Comparison of ENCODE assay signal across 22 cellular contexts in genomic region chr22:27973851-27974250, GRCh38.
"Had no signal": no experiment of that assay in that cellular context is flagged by ENCODE, and none has a peak within 500 bp of the region (broad histone marks: within the 10 kb centered on the region; RNA-seq: fewer than 3 reads in every experiment).

No MANE protein-coding gene starts in this region.

- H3K4me3 Mint-ChIP-seq: activated B cell treated with CpG ODN at 0.5 μM for 24 hours; activated CD8-positive, alpha-beta T cell treated with anti-CD3 and anti-CD28 coated beads, Interleukin-2, amount 10 ng/mL, durations not matched to agents 7 days and 5 days; activated naive CD4-positive, alpha-beta T cell treated with anti-CD3 and anti-CD28 coated beads, Interleukin-2, amount 10 ng/mL, durations not matched to agents 7 days and 5 days; activated naive CD8-positive, alpha-beta T cell treated with anti-CD3 and anti-CD28 coated beads, Interleukin-2, amount 50 U/mL, for 24 hours; activated T-cell treated with anti-CD3 and anti-CD28 coated beads, Interleukin-2, amount 50 U/mL, for 4 hours; endodermal cell; stimulated activated memory B cell treated with anti-CD40 and anti-IgM and Interleukin-4, amounts not matched to agents 10 μg/mL and 1 μg/mL and 100 μg/mL, for 72 hours had no signal

- ATAC-seq: activated CD8-positive, alpha-beta T cell treated with anti-CD3 and anti-CD28 coated beads, Interleukin-2, amount 10 ng/mL, durations not matched to agents 7 days and 5 days; activated naive CD8-positive, alpha-beta T cell treated with anti-CD3 and anti-CD28 coated beads, Interleukin-2, amount 50 U/mL, for 24 hours; activated T-cell treated with anti-CD3 and anti-CD28 coated beads, Interleukin-2, amount 50 U/mL, for 4 hours; gastrocnemius medialis; stimulated activated memory B cell treated with anti-CD40 and anti-IgM and Interleukin-4, amounts not matched to agents 10 μg/mL and 1 μg/mL and 100 μg/mL, for 72 hours had no signal

- H3K36me3 Mint-ChIP-seq: activated naive CD4-positive, alpha-beta T cell treated with anti-CD3 and anti-CD28 coated beads, Interleukin-2, amount 10 ng/mL, durations not matched to agents 7 days and 5 days had no signal

- H3K9me3 Mint-ChIP-seq: activated naive CD4-positive, alpha-beta T cell treated with anti-CD3 and anti-CD28 coated beads, Interleukin-2, amount 10 ng/mL, durations not matched to agents 7 days and 5 days; stimulated activated memory B cell treated with anti-CD40 and anti-IgM and Interleukin-4, amounts not matched to agents 10 μg/mL and 1 μg/mL and 100 μg/mL, for 72 hours had no signal

- DNase-seq: activated B cell treated with CpG ODN at 0.5 μM for 24 hours; activated CD4-positive, alpha-beta T cell treated with anti-CD3 and anti-CD28 coated beads for 48 hours; activated CD8-positive, alpha-beta memory T cell treated with anti-CD3 and anti-CD28 coated beads, Interleukin-2, amount 50 U/mL, for 4 hours; activated CD8-positive, alpha-beta T cell treated with anti-CD3 and anti-CD28 coated beads, Interleukin-2, amount 10 ng/mL, durations not matched to agents 7 days and 5 days; activated effector memory CD4-positive, alpha-beta T cell treated with Interleukin-2 at 50 U/mL for 16 hours; activated naive CD4-positive, alpha-beta T cell treated with anti-CD3 and anti-CD28 coated beads, Interleukin-2, amount 10 ng/mL, durations not matched to agents 7 days and 5 days; activated naive CD8-positive, alpha-beta T cell treated with anti-CD3 and anti-CD28 coated beads, Interleukin-2, amount 50 U/mL, for 24 hours; activated T-cell treated with anti-CD3 and anti-CD28 coated beads, Interleukin-2, amount 50 U/mL, for 4 hours; aorta; brain microvascular endothelial cell; central memory CD4-positive, alpha-beta T cell; dorsolateral prefrontal cortex; endodermal cell; gastrocnemius medialis; head of caudate nucleus; kidney; left lung; pancreas; sigmoid colon; stimulated activated CD4-positive, alpha-beta T cell treated with anti-CD3 and anti-CD28 coated beads, Interleukin-4, amount 100 ng/mL, for 4 hours; upper lobe of left lung had no signal

- H3K27me3 Mint-ChIP-seq: activated B cell treated with CpG ODN at 0.5 μM for 24 hours; activated naive CD4-positive, alpha-beta T cell treated with anti-CD3 and anti-CD28 coated beads, Interleukin-2, amount 10 ng/mL, durations not matched to agents 7 days and 5 days; activated naive CD8-positive, alpha-beta T cell treated with anti-CD3 and anti-CD28 coated beads, Interleukin-2, amount 50 U/mL, for 24 hours; stimulated activated memory B cell treated with anti-CD40 and anti-IgM and Interleukin-4, amounts not matched to agents 10 μg/mL and 1 μg/mL and 100 μg/mL, for 72 hours had no signal

- H3K4me1 Mint-ChIP-seq: activated B cell treated with CpG ODN at 0.5 μM for 24 hours; activated naive CD4-positive, alpha-beta T cell treated with anti-CD3 and anti-CD28 coated beads, Interleukin-2, amount 10 ng/mL, durations not matched to agents 7 days and 5 days; activated naive CD8-positive, alpha-beta T cell treated with anti-CD3 and anti-CD28 coated beads, Interleukin-2, amount 50 U/mL, for 24 hours; stimulated activated memory B cell treated with anti-CD40 and anti-IgM and Interleukin-4, amounts not matched to agents 10 μg/mL and 1 μg/mL and 100 μg/mL, for 72 hours had no signal

- H3K27ac Mint-ChIP-seq: activated B cell treated with CpG ODN at 0.5 μM for 24 hours; activated CD8-positive, alpha-beta T cell treated with anti-CD3 and anti-CD28 coated beads, Interleukin-2, amount 10 ng/mL, durations not matched to agents 7 days and 5 days; activated naive CD4-positive, alpha-beta T cell treated with anti-CD3 and anti-CD28 coated beads, Interleukin-2, amount 10 ng/mL, durations not matched to agents 7 days and 5 days; activated naive CD8-positive, alpha-beta T cell treated with anti-CD3 and anti-CD28 coated beads, Interleukin-2, amount 50 U/mL, for 24 hours; endodermal cell; stimulated activated memory B cell treated with anti-CD40 and anti-IgM and Interleukin-4, amounts not matched to agents 10 μg/mL and 1 μg/mL and 100 μg/mL, for 72 hours had no signal
